ENCODE assay signal across 14 cellular contexts in genomic region chr7:95469850-95470249, GRCh38. TPM values are rescaled to one million over a fixed set of nuclear protein-coding genes. Genes with fewer than 3 reads are reported as not detected.
DNase-seq lines count a peak whose midpoint lies in the region; ATAC-seq and TF ChIP-seq lines count a peak whose summit lies in the region.
"Had no signal": no experiment of that assay in that cellular context is flagged by ENCODE, and none has a peak within 500 bp of the region (broad histone marks: within the 10 kb centered on the region; RNA-seq: fewer than 3 reads in every experiment).

No MANE protein-coding gene starts in this region.

- DNase-seq in DMS153 (lab: John Stamatoyannopoulos, UW) (peak; percentile 92), NCI-H1417 treated with DMSO at 0.1 percent for 48 hours (lab: John Stamatoyannopoulos, UW) (peak; percentile 96), NCI-H748 treated with DMSO at 0.1 percent for 48 hours (lab: John Stamatoyannopoulos, UW) (peak; percentile 92), left kidney (ENCODE audit: low read depth, low spot score) (peak; percentile 73), uterus (no peak), stomach (no peak), thyroid gland (no peak)
- DNase-seq: GOT3 had no signal

- H3K4me3 ChIP-seq in uterus (no peak overlapping the region), stomach (no peak overlapping the region), thyroid gland (replicated peaks in 1 of 3) (no peak overlapping the region)
- H3K4me3 ChIP-seq: colonic mucosa had no signal

- H3K36me3 ChIP-seq in uterus (no peaks in the 10 kb centered on the region), stomach (no peaks in the 10 kb centered on the region), thyroid gland (no peaks in the 10 kb centered on the region)
- H3K36me3 ChIP-seq: colonic mucosa had no signal

- 74 to 83% (median 77%) methylated on average over 4 of the region's 4 CpGs for WGBS in stomach, 5 donors
- WGBS in thyroid gland, 2 donors = 76 to 78% methylated on average over 4 of the region's 4 CpGs

- no peaks in the 10 kb centered on the region for H3K9me3 ChIP-seq in uterus
- no peaks in the 10 kb centered on the region for H3K9me3 ChIP-seq in stomach
- no peaks in the 10 kb centered on the region for H3K9me3 ChIP-seq in thyroid gland
- H3K9me3 ChIP-seq: colonic mucosa had no signal

- no peaks in the 10 kb centered on the region for H3K4me1 ChIP-seq in uterus
- peaks cover 0 to 14% (median 5%) of the 10 kb centered on the region in 4 donors for H3K4me1 ChIP-seq in stomach
- H3K4me1 ChIP-seq in thyroid gland = peaks cover 0 to 7% of the 10 kb centered on the region in 2 donors
- H3K4me1 ChIP-seq: colonic mucosa had no signal

- H3K27me3 ChIP-seq in uterus = no peaks in the 10 kb centered on the region
- no peaks in the 10 kb centered on the region for H3K27me3 ChIP-seq in stomach
- H3K27me3 ChIP-seq in thyroid gland = no peaks in the 10 kb centered on the region
- H3K27me3 ChIP-seq: colonic mucosa had no signal

- ATAC-seq in GM21825 (IDR thresholded peaks at IDR 0.05; ENCODE audit: unreplicated experiment) = no peak

- TF ChIP-seq CTCF in uterus (IDR thresholded peaks at IDR 0.05) (no peak), stomach (IDR thresholded peaks at IDR 0.05) (no peak), thyroid gland (IDR thresholded peaks at IDR 0.05) (no peak)

- intact Hi-C loops in uterus (cut with DNase I; ENCODE audit: low total_unique reads) (no loop called here), stomach (cut with DNase I; ENCODE audit: low total_unique reads) (no loop called here), thyroid gland (cut with DNase I) (no loop called here)

- H3K27ac ChIP-seq in uterus = no peak overlapping the region
- H3K27ac ChIP-seq in stomach = no peak overlapping the region
- H3K27ac ChIP-seq in thyroid gland = no peak overlapping the region
- H3K27ac ChIP-seq: C4-2B, colonic mucosa had no signal

- TF ChIP-seq POLR2A in uterus (IDR thresholded peaks at IDR 0.05) = no peak
- TF ChIP-seq POLR2A in stomach (IDR thresholded peaks at IDR 0.05) = no peak
- no peak for TF ChIP-seq POLR2A in thyroid gland (IDR thresholded peaks at IDR 0.05)

- no peak for TF ChIP-seq EP300 in stomach (IDR thresholded peaks at IDR 0.05)

RNA-seq across cellular contexts. Expression of gene ASB4, which starts 15.9 kb away (rescaled TPM):
- 1 to 10 TPM in 1 of 4 donors, under 1 TPM in 1, not detected in 2; 0.34 to 1.5 TPM for total RNA-seq in uterus
- under 1 TPM in 1 of 5 donors, not detected in 4; 0.18 TPM for total RNA-seq in stomach
- 1 to 10 TPM in 1 of 3 donors, under 1 TPM in 2; 0.03 to 1.7 (median 0.37) TPM for polyA plus RNA-seq in stomach
- under 1 TPM in 1 of 4 donors, not detected in 3; 0.22 TPM for total RNA-seq in thyroid gland
- total RNA-seq: activated CD8-positive, alpha-beta T cell treated with anti-CD3 and anti-CD28 coated beads for 36 hours; IMR-90; natural killer cell treated with Interleukin-12 subunit alpha and Interleukin-12 subunit beta and Interleukin-15 and Interleukin-18, amount 100 ng/mL, for 72 hours had no signal
- polyA plus RNA-seq: IMR-90 had no signal

RNA-seq across cellular contexts. Expression of gene PON2, which starts 35.0 kb away (rescaled TPM):
- total RNA-seq in uterus = 10 to 100 TPM; 41.8 to 91.0 (median 75.8) TPM
- 100 to 1,000 TPM in 2 of 5 donors, 10 to 100 TPM in 3; 14.0 to 151 (median 79.9) TPM for total RNA-seq in stomach
- polyA plus RNA-seq in stomach = 10 to 100 TPM in 2 of 3 donors, 1 to 10 TPM in 1; 6.3 to 23.1 (median 16.2) TPM
- 10 to 100 TPM; 76.7 to 96.9 (median 94.2) TPM for total RNA-seq in thyroid gland

Comparison
In these comparisons a context has a peak if more than half of its experiments do, and no peak if none do; other contexts are left out.
1. DNase-seq: peak in DMS153 (single experiment), NCI-H1417 treated with DMSO at 0.1 percent for 48 hours (single experiment), NCI-H748 treated with DMSO at 0.1 percent for 48 hours (single experiment) and left kidney (single experiment); none in uterus (0 of 2), stomach (single experiment) and thyroid gland (0 of 2).